Comparison of ENCODE assay signal across 18 cellular contexts in genomic region chr9:23799521-23799920, GRCh38. TPM values are rescaled to one million over a fixed set of nuclear protein-coding genes. Genes with fewer than 3 reads are reported as not detected.
A peak's percentile ranks its signal among the peaks of the same experiment; 100 is the strongest.
DNase-seq lines count a peak whose midpoint lies in the region; ATAC-seq and TF ChIP-seq lines count a peak whose summit lies in the region.
"Had no signal": no experiment of that assay in that cellular context is flagged by ENCODE, and none has a peak within 500 bp of the region (broad histone marks: within the 10 kb centered on the region; RNA-seq: fewer than 3 reads in every experiment).

No MANE protein-coding gene starts in this region.

- no peaks in the 10 kb centered on the region for H3K9me3 ChIP-seq in H9 (ENCODE audit: control insufficient read depth, low read depth, low read length)

- peaks cover 16% of the 10 kb centered on the region for H3K79me1 ChIP-seq in H9 (ENCODE audit: insufficient read depth, low read depth, low read length, poor library complexity, severe bottlenecking)

- H3K27ac Mint-ChIP-seq in H9: peak overlapping the region in 2 of 3 experiments; percentile 50 to 74; a peak in 2 of 7 replicates
- peak overlapping the region; percentile 23 for H3K27ac Mint-ChIP-seq in glutamatergic neuron (ENCODE audit: unreplicated experiment)
- H3K27ac Mint-ChIP-seq: CD4-positive, alpha-beta memory T cell had no signal

- no peak overlapping the region for H2BK20ac ChIP-seq in H9 (ENCODE audit: low read depth, low read length, poor library complexity, severe bottlenecking)

- no peak overlapping the region for H2BK12ac ChIP-seq in H9 (ENCODE audit: insufficient read length, low read depth, low read length)

- DNase-seq in H9: no peak
- peak; percentile 58 for DNase-seq in NCI-H69 (lab: John Stamatoyannopoulos, UW)
- no peak for DNase-seq in glutamatergic neuron
- DNase-seq in NK-92 (lab: John Stamatoyannopoulos, UW; ENCODE audit: unreplicated experiment): no peak
- DNase-seq in NCI-H128 (lab: John Stamatoyannopoulos, UW; ENCODE audit: unreplicated experiment): no peak
- DNase-seq: C1 segment of cervical spinal cord; Calu3; CD4-positive, alpha-beta memory T cell; COR-L47; DMS53; DMS79 treated with DMSO at 0.1 percent for 48 hours; GF-D8; GOT3 had no signal

- no peaks in the 10 kb centered on the region for H3K9me3 Mint-ChIP-seq in H9
- H3K9me3 Mint-ChIP-seq in glutamatergic neuron (ENCODE audit: unreplicated experiment): peaks cover 14% of the 10 kb centered on the region

- H3K4me1 ChIP-seq in H9 (ENCODE audit: insufficient read depth, low read length): peaks cover 21% of the 10 kb centered on the region

- no peaks in the 10 kb centered on the region for H3K27me3 ChIP-seq in H9 (ENCODE audit: insufficient read depth, low read length)

- H3K9ac ChIP-seq in H9 (ENCODE audit: extremely low read depth, insufficient read length, low read length): no peak overlapping the region

- H3K27ac ChIP-seq in H9 (ENCODE audit: insufficient read length, low read depth, low read length): no peak overlapping the region

- peaks cover 2% of the 10 kb centered on the region for H4K20me1 ChIP-seq in H9 (ENCODE audit: control insufficient read depth, insufficient read depth, insufficient read length)

- no peak overlapping the region for H2BK5ac ChIP-seq in H9 (ENCODE audit: insufficient read length, low read length)

- H2AK5ac ChIP-seq in H9 (ENCODE audit: insufficient read length, low read length): no peak overlapping the region

- no peak overlapping the region for H3K18ac ChIP-seq in H9 (ENCODE audit: insufficient read length, low read depth, low read length)

- no peak overlapping the region for H2BK120ac ChIP-seq in H9 (ENCODE audit: low read depth, low read length, poor library complexity, severe bottlenecking)

- no peaks in the 10 kb centered on the region for H3K27me3 Mint-ChIP-seq in H9 (ENCODE audit: low read depth)
- peaks cover 9% of the 10 kb centered on the region for H3K27me3 Mint-ChIP-seq in glutamatergic neuron (ENCODE audit: unreplicated experiment)
- H3K27me3 Mint-ChIP-seq: CD4-positive, alpha-beta memory T cell had no signal

- H3K4me2 ChIP-seq in H9 (ENCODE audit: insufficient read depth, insufficient read length, low read length): no peak overlapping the region

- H3K14ac ChIP-seq in H9 (ENCODE audit: insufficient read depth, low read length): no peak overlapping the region

- H3K36me3 Mint-ChIP-seq in H9 (ENCODE audit: insufficient read depth in 1 of 3, low read depth in 3 of 3) (peaks cover 0 to 2% (median 0%) of the 10 kb centered on the region in 3 experiments; a peak in 2 of 7 replicates), glutamatergic neuron (ENCODE audit: unreplicated experiment) (no peaks in the 10 kb centered on the region)
- H3K36me3 Mint-ChIP-seq: CD4-positive, alpha-beta memory T cell had no signal

- no peak for TF ChIP-seq CTCF in H9 (conservative IDR thresholded peaks at IDR 0.05)
- TF ChIP-seq CTCF in glutamatergic neuron (IDR thresholded peaks at IDR 0.05; ENCODE audit: partially characterized antibody, unreplicated experiment): no peak

- no peak overlapping the region for H4K8ac ChIP-seq in H9 (replicated peaks; ENCODE audit: insufficient read length, low read depth, low read length)

- H3K4me1 Mint-ChIP-seq in H9 (peaks cover 68 to 69% of the 10 kb centered on the region in 2 experiments), glutamatergic neuron (ENCODE audit: low read depth, unreplicated experiment) (peaks cover 70% of the 10 kb centered on the region)
- H3K4me1 Mint-ChIP-seq: CD4-positive, alpha-beta memory T cell had no signal

- H3K4me3 Mint-ChIP-seq in H9 (no peak overlapping the region; a peak in 1 of 5 replicates), glutamatergic neuron (ENCODE audit: unreplicated experiment) (peak overlapping the region; percentile 10)
- H3K4me3 Mint-ChIP-seq: CD4-positive, alpha-beta memory T cell had no signal

- ATAC-seq in HG02678 (IDR thresholded peaks at IDR 0.05; ENCODE audit: unreplicated experiment): no peak
- ATAC-seq: HCT116 had no signal

- no peak overlapping the region for H3K23ac ChIP-seq in H9 (ENCODE audit: insufficient read length, low read depth, low read length)

- no peak overlapping the region for H4K5ac ChIP-seq in H9 (ENCODE audit: insufficient read length, low read depth, low read length)

- H4K91ac ChIP-seq in H9 (ENCODE audit: insufficient read length, low read depth, low read length): no peak overlapping the region

- peaks cover 49% of the 10 kb centered on the region; the same call in 1 of the 2 replicates for H3K79me2 ChIP-seq in H9 (ENCODE audit: insufficient read depth, low read length)

- H2BK15ac ChIP-seq in H9 (ENCODE audit: low read depth, low read length): no peak overlapping the region

- H3K4ac ChIP-seq in H9 (ENCODE audit: low read depth, low read length): no peak overlapping the region

- no peak overlapping the region for H3T11ph ChIP-seq in H9 (ENCODE audit: low read length)

- no peak overlapping the region for H3K56ac ChIP-seq in H9 (ENCODE audit: insufficient read length, low read depth, low read length)

- H3K23me2 ChIP-seq in H9 (ENCODE audit: insufficient read length, low read depth, low read length, poor library complexity, severe bottlenecking): no peaks in the 10 kb centered on the region

- H2AFZ ChIP-seq in H9 (ENCODE audit: low read length): no peak overlapping the region

RNA-seq across cellular contexts. Expression of gene ELAVL2, which starts 26.5 kb away (rescaled TPM):
- total RNA-seq in H9 (2021) (16.8 and 19.9 TPM in 2 replicates), glutamatergic neuron (ENCODE audit: unreplicated experiment) (384 TPM)
- total RNA-seq: A673; Calu3; CD4-positive, alpha-beta memory T cell; Daoy; G401 had no signal

Comparison
In these comparisons a context has a peak if more than half of its experiments do, and no peak if none do; other contexts are left out.
1. RNA of gene ELAVL2, which starts 26.5 kb away (total RNA-seq): 384 TPM in glutamatergic neuron (single experiment); 16.8 to 19.9 TPM in H9; every median in the first group is over 10 times any median in the second.